ENCODE assay signal across 14 cellular contexts in the genomic region with DNA sequence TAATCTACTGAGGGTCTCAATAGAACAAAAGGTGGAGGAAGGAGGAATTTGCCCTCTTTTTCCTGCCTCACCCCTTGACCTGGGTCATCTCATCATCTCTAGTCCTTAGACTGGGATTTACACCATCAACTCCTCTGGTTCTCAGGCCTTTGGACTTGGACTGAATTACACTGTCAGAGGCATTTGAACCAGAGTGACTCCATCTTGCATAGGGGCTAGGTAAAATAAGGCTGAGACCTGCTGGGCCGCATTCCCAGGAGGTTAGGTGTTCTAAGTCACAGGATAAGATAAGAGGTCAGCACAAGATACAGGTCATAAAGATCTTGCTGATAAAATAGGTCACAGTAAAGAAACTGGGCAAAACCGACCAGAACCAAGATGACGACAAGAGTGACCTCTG.
DNase-seq lines count a peak whose midpoint lies in the region; ATAC-seq and TF ChIP-seq lines count a peak whose summit lies in the region.
"Had no signal": no experiment of that assay in that cellular context is flagged by ENCODE, and none has a peak within 500 bp of the region (broad histone marks: within the 10 kb centered on the region; RNA-seq: fewer than 3 reads in every experiment).

No MANE protein-coding gene starts in this region.

- peak; percentile 63 for DNase-seq in ELF-1 (ENCODE audit: low read depth, low spot score)
- DNase-seq in esophagus muscularis mucosa (ENCODE audit: extremely low spot score): peak; percentile 50
- DNase-seq in mesendoderm: peak; percentile 50
- DNase-seq in Right ventricle myocardium superior: no peak
- no peak for DNase-seq in hippocampal formation (lab: John Stamatoyannopoulos, UW)
- DNase-seq in GM13977 (ENCODE audit: low spot score): no peak
- DNase-seq in brain microvascular endothelial cell: no peak
- DNase-seq: 8988T; CD8-positive, alpha-beta T cell; GDM1; GOT3; H7 had no signal

- peaks cover 0 to 7% (median 0%) of the 10 kb centered on the region in 4 donors for H3K9me3 ChIP-seq in esophagus muscularis mucosa

- H3K23ac ChIP-seq in mesendoderm (ENCODE audit: low read length): no peak overlapping the region

- H3K27ac ChIP-seq in esophagus muscularis mucosa (replicated peaks in 1 of 4) (no peak overlapping the region), mesendoderm (ENCODE audit: low read depth, low read length) (no peak overlapping the region), brain microvascular endothelial cell (no peak overlapping the region)
- H3K27ac ChIP-seq: BLaER1 treated with 17β-estradiol and CSF1 and Interleukin-3, amounts not matched to agents 10 nM and 100 nM; HL-60 had no signal

- H3K56ac ChIP-seq in mesendoderm (ENCODE audit: low read length): no peak overlapping the region

- H2AK5ac ChIP-seq in mesendoderm (ENCODE audit: low read length): no peak overlapping the region

- H3K79me2 ChIP-seq in mesendoderm (ENCODE audit: control insufficient read depth, insufficient read depth, low read length): no peaks in the 10 kb centered on the region

- no peak overlapping the region for H3K18ac ChIP-seq in mesendoderm (ENCODE audit: low read length)

- H3K4me1 ChIP-seq in esophagus muscularis mucosa (no peaks in the 10 kb centered on the region), mesendoderm (ENCODE audit: control insufficient read depth, low read depth, low read length) (peaks cover 5% of the 10 kb centered on the region)

- H3K36me3 ChIP-seq in esophagus muscularis mucosa (no peaks in the 10 kb centered on the region), mesendoderm (ENCODE audit: control insufficient read depth, insufficient read depth, low read length) (no peaks in the 10 kb centered on the region), brain microvascular endothelial cell (replicated peaks) (no peaks in the 10 kb centered on the region)

- TF ChIP-seq CTCF in esophagus muscularis mucosa (IDR thresholded peaks at IDR 0.05) (no peak), GM13977 (IDR thresholded peaks at IDR 0.05; ENCODE audit: extremely low read depth, insufficient read depth, missing control alignments) (no peak), brain microvascular endothelial cell (IDR thresholded peaks at IDR 0.05; ENCODE audit: low read depth, low read length, missing control alignments) (no peak)

- no peak overlapping the region for H2BK120ac ChIP-seq in mesendoderm (ENCODE audit: low read depth, low read length)

- H3K4me3 ChIP-seq in esophagus muscularis mucosa: no peak overlapping the region
- no peak overlapping the region for H3K4me3 ChIP-seq in mesendoderm (ENCODE audit: low read length)
- no peak overlapping the region for H3K4me3 ChIP-seq in brain microvascular endothelial cell (ENCODE audit: low read depth, low read length)
- H3K4me3 ChIP-seq: BLaER1 treated with 17β-estradiol and CSF1 and Interleukin-3, amounts not matched to agents 10 nM and 100 nM had no signal

- H3K4ac ChIP-seq in mesendoderm (ENCODE audit: low read depth, low read length): no peak overlapping the region

- no peak for ATAC-seq in Right ventricle myocardium superior (ENCODE audit: poor library complexity)
- ATAC-seq: CD8-positive, alpha-beta T cell had no signal

- no peak overlapping the region for H2BK5ac ChIP-seq in mesendoderm (ENCODE audit: low read length)

- TF ChIP-seq POLR2A in esophagus muscularis mucosa (IDR thresholded peaks at IDR 0.05; ENCODE audit: low read depth): no peak

- H3K79me1 ChIP-seq in mesendoderm (ENCODE audit: low read length): no peaks in the 10 kb centered on the region

- no peak for TF ChIP-seq EP300 in esophagus muscularis mucosa (IDR thresholded peaks at IDR 0.05)

- no peak overlapping the region for H4K5ac ChIP-seq in mesendoderm (ENCODE audit: low read length)

- H3K9ac ChIP-seq in mesendoderm (ENCODE audit: low read length): no peak overlapping the region
- H3K9ac ChIP-seq: BLaER1 treated with 17β-estradiol and CSF1 and Interleukin-3, amounts not matched to agents 10 nM and 100 nM had no signal

- no peak overlapping the region for H4K8ac ChIP-seq in mesendoderm (ENCODE audit: low read depth, low read length)

- 89% methylated on average over 3 of the region's 3 CpGs for WGBS in esophagus muscularis mucosa
- no CpG with 5 or more reads among the region's 3 CpGs for WGBS in mesendoderm (ENCODE audit: extremely low coverage, insufficient coverage, low lambda C conversion rate)

- no peak overlapping the region for H3K4me2 ChIP-seq in mesendoderm (ENCODE audit: low read length)

- H2BK15ac ChIP-seq in mesendoderm (replicated peaks; ENCODE audit: low read depth): no peak overlapping the region

- no peaks in the 10 kb centered on the region for H3K27me3 ChIP-seq in esophagus muscularis mucosa
- no peaks in the 10 kb centered on the region for H3K27me3 ChIP-seq in mesendoderm (ENCODE audit: insufficient read depth, low read length, poor library complexity)
- no peaks in the 10 kb centered on the region for H3K27me3 ChIP-seq in brain microvascular endothelial cell (replicated peaks)
- H3K27me3 ChIP-seq: BLaER1 treated with 17β-estradiol and CSF1 and Interleukin-3, amounts not matched to agents 10 nM and 100 nM had no signal

- intact Hi-C loops in esophagus muscularis mucosa (cut with DNase I) (no loop called here), Right ventricle myocardium superior (cut with DNase I) (no loop called here)

- in situ Hi-C loops in GM13977 (cut with MboI; ENCODE audit: low pct_unique_long_range_greater_than_20kb, low sequenced_read_pairs, unreplicated experiment): no loop called here
- in situ Hi-C loops in brain microvascular endothelial cell (cut with HindIII; ENCODE audit: low pct_ligation_motif_present, low sequenced_read_pairs): no loop called here

Comparison
In these comparisons a context has a peak if more than half of its experiments do, and no peak if none do; other contexts are left out.
1. DNase-seq: peak in ELF-1 (single experiment), esophagus muscularis mucosa (single experiment) and mesendoderm (single experiment); none in Right ventricle myocardium superior (single experiment), hippocampal formation (0 of 2), GM13977 (single experiment) and brain microvascular endothelial cell (single experiment).